Comparison of ENCODE assay signal across 1 cellular context in genomic region chr11:61158691-61159381, GRCh38.
TF ChIP-seq lines count a peak whose summit lies in the region.

No MANE protein-coding gene starts in this region.

TF ChIP-seq in GM12878, 131 proteins besides CTCF, POLR2A, EP300 and RAD21 (continued from another document and continues in another):
- TF ChIP-seq, protein P1, sequence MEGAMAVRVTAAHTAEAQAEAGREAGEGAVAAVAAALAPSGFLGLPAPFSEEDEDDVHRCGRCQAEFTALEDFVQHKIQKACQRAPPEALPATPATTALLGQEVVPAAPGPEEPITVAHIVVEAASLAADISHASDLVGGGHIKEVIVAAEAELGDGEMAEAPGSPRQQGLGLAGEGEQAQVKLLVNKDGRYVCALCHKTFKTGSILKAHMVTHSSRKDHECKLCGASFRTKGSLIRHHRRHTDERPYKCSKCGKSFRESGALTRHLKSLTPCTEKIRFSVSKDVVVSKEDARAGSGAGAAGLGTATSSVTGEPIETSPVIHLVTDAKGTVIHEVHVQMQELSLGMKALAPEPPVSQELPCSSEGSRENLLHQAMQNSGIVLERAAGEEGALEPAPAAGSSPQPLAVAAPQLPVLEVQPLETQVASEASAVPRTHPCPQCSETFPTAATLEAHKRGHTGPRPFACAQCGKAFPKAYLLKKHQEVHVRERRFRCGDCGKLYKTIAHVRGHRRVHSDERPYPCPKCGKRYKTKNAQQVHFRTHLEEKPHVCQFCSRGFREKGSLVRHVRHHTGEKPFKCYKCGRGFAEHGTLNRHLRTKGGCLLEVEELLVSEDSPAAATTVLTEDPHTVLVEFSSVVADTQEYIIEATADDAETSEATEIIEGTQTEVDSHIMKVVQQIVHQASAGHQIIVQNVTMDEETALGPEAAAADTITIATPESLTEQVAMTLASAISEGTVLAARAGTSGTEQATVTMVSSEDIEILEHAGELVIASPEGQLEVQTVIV (IDR thresholded peaks at IDR 0.05; ENCODE audit: borderline replicate concordance, partially characterized antibody): no peak
- TF ChIP-seq FOS (IDR thresholded peaks at IDR 0.05; ENCODE audit: borderline replicate concordance, extremely low read depth, insufficient read length): no peak
- no peak for TF ChIP-seq SREBF1 (IDR thresholded peaks at IDR 0.05; ENCODE audit: low read length)
- peak; percentile 85 for TF ChIP-seq IKZF1 (conservative IDR thresholded peaks at IDR 0.05)
- TF ChIP-seq ZNF24 (IDR thresholded peaks at IDR 0.05): no peak
- TF ChIP-seq TARDBP (IDR thresholded peaks at IDR 0.05; ENCODE audit: borderline replicate concordance): no peak
- no peak for TF ChIP-seq CBX3 (IDR thresholded peaks at IDR 0.05; ENCODE audit: borderline replicate concordance, low read depth)
- no peak for TF ChIP-seq NFXL1 (IDR thresholded peaks at IDR 0.05; ENCODE audit: borderline replicate concordance)
- TF ChIP-seq ETV6 (conservative IDR thresholded peaks at IDR 0.05 in 1 of 2, IDR thresholded peaks at IDR 0.05 in 1 of 2; ENCODE audit: borderline replicate concordance in 1 of 2, low read depth in 1 of 2): no peak
- peak in 1 of 2 experiments; percentile 86; a peak in 2 of 4 replicates for TF ChIP-seq SRF (IDR thresholded peaks at IDR 0.05; ENCODE audit: low read depth in 2 of 2, low read length in 2 of 2)
- no peak for TF ChIP-seq ASH2L (IDR thresholded peaks at IDR 0.05; ENCODE audit: borderline replicate concordance, low read depth)
- no peak for TF ChIP-seq ZBTB11 (CRISPR knock-in tag; IDR thresholded peaks at IDR 0.05)
- TF ChIP-seq BRCA1 (IDR thresholded peaks at IDR 0.05; ENCODE audit: low read depth, low read length): no peak
- TF ChIP-seq FOXK2 (IDR thresholded peaks at IDR 0.05): no peak
- TF ChIP-seq SIN3A (IDR thresholded peaks at IDR 0.05; ENCODE audit: low read depth, low read length): no peak
- TF ChIP-seq ZNF592 (IDR thresholded peaks at IDR 0.05): no peak
- TF ChIP-seq KAT2A (conservative IDR thresholded peaks at IDR 0.05; ENCODE audit: control insufficient read depth, low read depth, low read length): no peak
- no peak for TF ChIP-seq ZNF384 (IDR thresholded peaks at IDR 0.05; ENCODE audit: borderline replicate concordance, low read depth, low read length)
- TF ChIP-seq ZNF687 (IDR thresholded peaks at IDR 0.05): no peak
- no peak for TF ChIP-seq STAT3 (IDR thresholded peaks at IDR 0.05; ENCODE audit: low read depth, low read length)
- TF ChIP-seq, protein P2, sequence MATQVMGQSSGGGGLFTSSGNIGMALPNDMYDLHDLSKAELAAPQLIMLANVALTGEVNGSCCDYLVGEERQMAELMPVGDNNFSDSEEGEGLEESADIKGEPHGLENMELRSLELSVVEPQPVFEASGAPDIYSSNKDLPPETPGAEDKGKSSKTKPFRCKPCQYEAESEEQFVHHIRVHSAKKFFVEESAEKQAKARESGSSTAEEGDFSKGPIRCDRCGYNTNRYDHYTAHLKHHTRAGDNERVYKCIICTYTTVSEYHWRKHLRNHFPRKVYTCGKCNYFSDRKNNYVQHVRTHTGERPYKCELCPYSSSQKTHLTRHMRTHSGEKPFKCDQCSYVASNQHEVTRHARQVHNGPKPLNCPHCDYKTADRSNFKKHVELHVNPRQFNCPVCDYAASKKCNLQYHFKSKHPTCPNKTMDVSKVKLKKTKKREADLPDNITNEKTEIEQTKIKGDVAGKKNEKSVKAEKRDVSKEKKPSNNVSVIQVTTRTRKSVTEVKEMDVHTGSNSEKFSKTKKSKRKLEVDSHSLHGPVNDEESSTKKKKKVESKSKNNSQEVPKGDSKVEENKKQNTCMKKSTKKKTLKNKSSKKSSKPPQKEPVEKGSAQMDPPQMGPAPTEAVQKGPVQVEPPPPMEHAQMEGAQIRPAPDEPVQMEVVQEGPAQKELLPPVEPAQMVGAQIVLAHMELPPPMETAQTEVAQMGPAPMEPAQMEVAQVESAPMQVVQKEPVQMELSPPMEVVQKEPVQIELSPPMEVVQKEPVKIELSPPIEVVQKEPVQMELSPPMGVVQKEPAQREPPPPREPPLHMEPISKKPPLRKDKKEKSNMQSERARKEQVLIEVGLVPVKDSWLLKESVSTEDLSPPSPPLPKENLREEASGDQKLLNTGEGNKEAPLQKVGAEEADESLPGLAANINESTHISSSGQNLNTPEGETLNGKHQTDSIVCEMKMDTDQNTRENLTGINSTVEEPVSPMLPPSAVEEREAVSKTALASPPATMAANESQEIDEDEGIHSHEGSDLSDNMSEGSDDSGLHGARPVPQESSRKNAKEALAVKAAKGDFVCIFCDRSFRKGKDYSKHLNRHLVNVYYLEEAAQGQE (IDR thresholded peaks at IDR 0.05; ENCODE audit: low read depth, low read length): no peak
- no peak for TF ChIP-seq BACH1 (IDR thresholded peaks at IDR 0.05; ENCODE audit: borderline replicate concordance)
- TF ChIP-seq KDM1A (IDR thresholded peaks at IDR 0.05; ENCODE audit: borderline replicate concordance): no peak
- no peak for TF ChIP-seq TAF1 (IDR thresholded peaks at IDR 0.05; ENCODE audit: borderline replicate concordance, low read depth, low read length)
- TF ChIP-seq NR2F1 (conservative IDR thresholded peaks at IDR 0.05): peak; percentile 65; the same call in 1 of the 2 replicates
- TF ChIP-seq EGR1 (IDR thresholded peaks at IDR 0.05; ENCODE audit: borderline replicate concordance in 1 of 2, low read depth in 2 of 2, low read length in 2 of 2): no peak
- TF ChIP-seq USF2 (IDR thresholded peaks at IDR 0.05; ENCODE audit: borderline replicate concordance, low read depth, low read length): no peak
- TF ChIP-seq, protein P3, sequence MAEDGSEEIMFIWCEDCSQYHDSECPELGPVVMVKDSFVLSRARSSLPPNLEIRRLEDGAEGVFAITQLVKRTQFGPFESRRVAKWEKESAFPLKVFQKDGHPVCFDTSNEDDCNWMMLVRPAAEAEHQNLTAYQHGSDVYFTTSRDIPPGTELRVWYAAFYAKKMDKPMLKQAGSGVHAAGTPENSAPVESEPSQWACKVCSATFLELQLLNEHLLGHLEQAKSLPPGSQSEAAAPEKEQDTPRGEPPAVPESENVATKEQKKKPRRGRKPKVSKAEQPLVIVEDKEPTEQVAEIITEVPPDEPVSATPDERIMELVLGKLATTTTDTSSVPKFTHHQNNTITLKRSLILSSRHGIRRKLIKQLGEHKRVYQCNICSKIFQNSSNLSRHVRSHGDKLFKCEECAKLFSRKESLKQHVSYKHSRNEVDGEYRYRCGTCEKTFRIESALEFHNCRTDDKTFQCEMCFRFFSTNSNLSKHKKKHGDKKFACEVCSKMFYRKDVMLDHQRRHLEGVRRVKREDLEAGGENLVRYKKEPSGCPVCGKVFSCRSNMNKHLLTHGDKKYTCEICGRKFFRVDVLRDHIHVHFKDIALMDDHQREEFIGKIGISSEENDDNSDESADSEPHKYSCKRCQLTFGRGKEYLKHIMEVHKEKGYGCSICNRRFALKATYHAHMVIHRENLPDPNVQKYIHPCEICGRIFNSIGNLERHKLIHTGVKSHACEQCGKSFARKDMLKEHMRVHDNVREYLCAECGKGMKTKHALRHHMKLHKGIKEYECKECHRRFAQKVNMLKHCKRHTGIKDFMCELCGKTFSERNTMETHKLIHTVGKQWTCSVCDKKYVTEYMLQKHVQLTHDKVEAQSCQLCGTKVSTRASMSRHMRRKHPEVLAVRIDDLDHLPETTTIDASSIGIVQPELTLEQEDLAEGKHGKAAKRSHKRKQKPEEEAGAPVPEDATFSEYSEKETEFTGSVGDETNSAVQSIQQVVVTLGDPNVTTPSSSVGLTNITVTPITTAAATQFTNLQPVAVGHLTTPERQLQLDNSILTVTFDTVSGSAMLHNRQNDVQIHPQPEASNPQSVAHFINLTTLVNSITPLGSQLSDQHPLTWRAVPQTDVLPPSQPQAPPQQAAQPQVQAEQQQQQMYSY (CRISPR knock-in tag; IDR thresholded peaks at IDR 0.05): no peak
- TF ChIP-seq NRF1 (conservative IDR thresholded peaks at IDR 0.05; ENCODE audit: low read depth, low read length): no peak
- TF ChIP-seq, protein P4, sequence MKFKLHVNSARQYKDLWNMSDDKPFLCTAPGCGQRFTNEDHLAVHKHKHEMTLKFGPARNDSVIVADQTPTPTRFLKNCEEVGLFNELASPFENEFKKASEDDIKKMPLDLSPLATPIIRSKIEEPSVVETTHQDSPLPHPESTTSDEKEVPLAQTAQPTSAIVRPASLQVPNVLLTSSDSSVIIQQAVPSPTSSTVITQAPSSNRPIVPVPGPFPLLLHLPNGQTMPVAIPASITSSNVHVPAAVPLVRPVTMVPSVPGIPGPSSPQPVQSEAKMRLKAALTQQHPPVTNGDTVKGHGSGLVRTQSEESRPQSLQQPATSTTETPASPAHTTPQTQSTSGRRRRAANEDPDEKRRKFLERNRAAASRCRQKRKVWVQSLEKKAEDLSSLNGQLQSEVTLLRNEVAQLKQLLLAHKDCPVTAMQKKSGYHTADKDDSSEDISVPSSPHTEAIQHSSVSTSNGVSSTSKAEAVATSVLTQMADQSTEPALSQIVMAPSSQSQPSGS (IDR thresholded peaks at IDR 0.05; ENCODE audit: low read length): 0 out of 2 replicates have a peak, but pooled peaks have one; percentile 44
- no peak for TF ChIP-seq RFX5 (IDR thresholded peaks at IDR 0.05; ENCODE audit: low read depth, low read length)
- no peak for TF ChIP-seq HDAC2 (IDR thresholded peaks at IDR 0.05)
